ENCODE assay signal across 19 cellular contexts in the genomic region with DNA sequence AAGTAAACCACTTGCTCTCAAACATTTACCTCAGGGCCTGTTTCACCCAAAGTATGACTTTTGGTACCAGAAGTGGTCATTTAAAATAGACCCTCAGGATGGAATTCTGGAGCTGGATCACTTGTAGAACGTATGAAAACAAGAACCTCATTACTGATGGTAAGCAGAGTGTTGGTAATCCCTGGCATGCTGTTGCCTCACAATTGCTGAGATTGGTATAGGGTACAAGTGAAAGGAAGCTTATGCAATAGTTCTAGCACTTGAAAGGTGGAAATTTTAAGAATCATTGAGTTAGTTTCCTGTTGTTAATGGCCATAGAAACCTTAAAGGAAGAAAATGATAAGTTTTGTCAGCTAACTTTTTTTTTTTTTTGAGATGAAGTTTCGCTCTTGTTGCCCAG. TPM values are rescaled to one million over a fixed set of nuclear protein-coding genes. Genes with fewer than 3 reads are reported as not detected.
A peak's percentile ranks its signal among the peaks of the same experiment; 100 is the strongest.
DNase-seq lines count a peak whose midpoint lies in the region; ATAC-seq, FAIRE-seq and TF ChIP-seq lines count a peak whose summit lies in the region.
"Had no signal": no experiment of that assay in that cellular context is flagged by ENCODE, and none has a peak within 500 bp of the region (broad histone marks: within the 10 kb centered on the region; RNA-seq: fewer than 3 reads in every experiment).

No MANE protein-coding gene starts in this region.

- no peaks in the 10 kb centered on the region for H3K4me1 Mint-ChIP-seq in astrocyte (ENCODE audit: low read depth, unreplicated experiment)
- H3K4me1 Mint-ChIP-seq: GM23338 had no signal

- H3K27me3 Mint-ChIP-seq in astrocyte (ENCODE audit: low read depth, unreplicated experiment), result no peaks in the 10 kb centered on the region
- H3K27me3 Mint-ChIP-seq: CD4-positive, alpha-beta T cell had no signal

- H3K4me1 ChIP-seq in astrocyte (ENCODE audit: insufficient read depth, low read length) (no peaks in the 10 kb centered on the region), tibial artery (peaks cover 0 to 12% (median 0%) of the 10 kb centered on the region in 4 donors)
- H3K4me1 ChIP-seq: BLaER1 treated with 17β-estradiol and CSF1 and Interleukin-3, amounts not matched to agents 10 nM and 100 nM had no signal

- H3K9me3 ChIP-seq in astrocyte (ENCODE audit: insufficient read depth, low read depth, low read length) (no peaks in the 10 kb centered on the region), tibial artery (no peaks in the 10 kb centered on the region)

- H3K27ac Mint-ChIP-seq in astrocyte (ENCODE audit: unreplicated experiment), result no peak overlapping the region
- H3K27ac Mint-ChIP-seq: CD4-positive, alpha-beta T cell; GM23338 had no signal

- in situ Hi-C loops in G401 (cut with HindIII; ENCODE audit: low sequenced_read_pairs), result no loop called here

- no peaks in the 10 kb centered on the region for H3K27me3 ChIP-seq in astrocyte (ENCODE audit: insufficient read depth, low read length)
- H3K27me3 ChIP-seq in tibial artery, result no peaks in the 10 kb centered on the region

- H2AFZ ChIP-seq in astrocyte (ENCODE audit: low read depth, low read length), result no peak overlapping the region
- H2AFZ ChIP-seq: GM23338 had no signal

- H3K9ac ChIP-seq in astrocyte (ENCODE audit: low read length), result no peak overlapping the region
- H3K9ac ChIP-seq: BLaER1 treated with 17β-estradiol and CSF1 and Interleukin-3, amounts not matched to agents 10 nM and 100 nM had no signal

- H3K4me2 ChIP-seq in astrocyte (ENCODE audit: low read length), result no peak overlapping the region
- H3K4me2 ChIP-seq: BLaER1 treated with 17β-estradiol and CSF1 and Interleukin-3, amounts not matched to agents 10 nM and 100 nM; GM23338 had no signal

- no peak overlapping the region for H3K4me3 Mint-ChIP-seq in astrocyte (ENCODE audit: unreplicated experiment)
- H3K4me3 Mint-ChIP-seq: CD4-positive, alpha-beta T cell; GM23338 had no signal

- ATAC-seq in HG03378 (IDR thresholded peaks at IDR 0.05; ENCODE audit: unreplicated experiment) (no peak), HG03025 (IDR thresholded peaks at IDR 0.05; ENCODE audit: low FRiP score, unreplicated experiment) (no peak)
- ATAC-seq: GM12878, GM23338, HepG2 had no signal

- DNase-seq in NOMO-1 treated with DMSO at 0.1 percent for 48 hours (lab: John Stamatoyannopoulos, UW; ENCODE audit: unreplicated experiment) (peak; percentile 48), NOMO-1 treated with dmso at 0.1 percent for 144 hours (lab: John Stamatoyannopoulos, UW; ENCODE audit: unreplicated experiment) (no peak), astrocyte (ENCODE audit: low read depth) (no peak), fibroblast of pulmonary artery (ENCODE audit: low read depth) (peak; percentile 54), tibial artery (no peak), G401 (ENCODE audit: low spot score) (no peak)
- DNase-seq: 8988T; ACHN; CD4-positive, alpha-beta T cell; DMS 273 treated with DMSO at 0.1 percent for 48 hours; H7 had no signal

- H3K4me3 ChIP-seq in astrocyte (ENCODE audit: insufficient read depth, low read depth, low read length) (no peak overlapping the region), fibroblast of pulmonary artery (replicated peaks; ENCODE audit: low read depth, low read length) (no peak overlapping the region), tibial artery (no peak overlapping the region)
- H3K4me3 ChIP-seq: BLaER1 treated with 17β-estradiol and CSF1 and Interleukin-3, amounts not matched to agents 10 nM and 100 nM; GM12878; GM23338 had no signal

- peaks cover 6% of the 10 kb centered on the region for H3K9me3 Mint-ChIP-seq in astrocyte (ENCODE audit: unreplicated experiment)
- H3K9me3 Mint-ChIP-seq: CD4-positive, alpha-beta T cell had no signal

- FAIRE-seq in astrocyte (lab: Jason Lieb, UNC), result peak; percentile 67
- FAIRE-seq: GM12878, GM18507, HepG2, HTR-8/SVneo had no signal

- H4K20me1 ChIP-seq in astrocyte (ENCODE audit: insufficient read depth, low read length), result no peaks in the 10 kb centered on the region
- H4K20me1 ChIP-seq: BLaER1 treated with 17β-estradiol and CSF1 and Interleukin-3, amounts not matched to agents 10 nM and 100 nM had no signal

- H3K36me3 Mint-ChIP-seq in astrocyte (ENCODE audit: low read depth, unreplicated experiment), result no peaks in the 10 kb centered on the region

- no peak for TF ChIP-seq CTCF in astrocyte (IDR thresholded peaks at IDR 0.05; ENCODE audit: insufficient read depth, low read depth, low read length)
- no peak for TF ChIP-seq CTCF in fibroblast of pulmonary artery (IDR thresholded peaks at IDR 0.05; ENCODE audit: low read length, missing control alignments)
- no peak for TF ChIP-seq CTCF in tibial artery (IDR thresholded peaks at IDR 0.05)

- H3K36me3 ChIP-seq in astrocyte (ENCODE audit: insufficient read depth, low read length), result no peaks in the 10 kb centered on the region
- H3K36me3 ChIP-seq in tibial artery, result no peaks in the 10 kb centered on the region
- H3K36me3 ChIP-seq: BLaER1 treated with 17β-estradiol and CSF1 and Interleukin-3, amounts not matched to agents 10 nM and 100 nM had no signal

- H3K27ac ChIP-seq in astrocyte (ENCODE audit: low read depth, low read length), result no peak overlapping the region
- peak overlapping the region; percentile 57 to 59 for H3K27ac ChIP-seq in tibial artery
- H3K27ac ChIP-seq: BLaER1 treated with 17β-estradiol and CSF1 and Interleukin-3, amounts not matched to agents 10 nM and 100 nM had no signal

- intact Hi-C loops in tibial artery (cut with DNase I; ENCODE audit: low total_unique reads), result no loop called here

- H3K79me2 ChIP-seq in astrocyte (ENCODE audit: insufficient read depth, low read length), result no peaks in the 10 kb centered on the region

RNA-seq across cellular contexts. Expression of gene THOC2, which starts 22.3 kb away (rescaled TPM):
- 64.8 and 68.6 TPM in 2 replicates for total RNA-seq in astrocyte
- 38.2 and 50.9 TPM in 2 replicates for total RNA-seq in G401 (2014; rRNA removed; shearing (Covaris generic))

Comparison
In these comparisons a context has a peak if more than half of its experiments do, and no peak if none do; other contexts are left out.
1. DNase-seq: peak in NOMO-1 treated with DMSO at 0.1 percent for 48 hours (single experiment) and fibroblast of pulmonary artery (single experiment); none in NOMO-1 treated with dmso at 0.1 percent for 144 hours (single experiment), astrocyte (single experiment), tibial artery (0 of 2) and G401 (single experiment).